In the genomic region with DNA sequence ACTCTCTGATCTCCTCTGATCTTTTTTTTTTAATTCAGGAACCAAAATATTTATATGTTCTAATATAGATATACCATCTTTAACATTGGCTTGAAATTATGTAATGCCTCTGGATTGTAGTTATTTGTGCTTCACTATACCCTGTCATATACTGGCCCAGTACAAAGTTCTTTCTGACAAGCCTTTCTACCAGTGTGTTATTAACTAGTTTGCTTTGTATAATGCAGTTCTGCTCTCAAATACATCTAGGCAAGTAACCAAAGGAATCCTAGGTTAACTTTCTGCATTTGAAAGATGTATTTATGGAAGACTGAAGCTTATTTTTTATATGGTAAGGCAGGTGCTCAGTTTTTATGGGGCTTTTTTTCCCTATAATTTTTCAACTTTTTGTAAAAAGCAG, we compare ENCODE assay signal across 1 cellular context.
TF ChIP-seq lines count a peak whose summit lies in the region.

No MANE protein-coding gene starts in this region.

TF ChIP-seq in SK-N-SH treated with all-trans-retinoic acid at 6 μM for 48 hours, 23 proteins besides CTCF, POLR2A, EP300 and RAD21 (continued from another document):
- no peak for TF ChIP-seq PATZ1 (CRISPR knock-in tag; IDR thresholded peaks at IDR 0.05; ENCODE audit: borderline replicate concordance)
- TF ChIP-seq ARNTL (CRISPR knock-in tag; IDR thresholded peaks at IDR 0.05; ENCODE audit: borderline replicate concordance, low read depth), result no peak
- no peak for TF ChIP-seq OSR1 (CRISPR knock-in tag; IDR thresholded peaks at IDR 0.05)
- no peak for TF ChIP-seq CSDC2 (CRISPR knock-in tag; IDR thresholded peaks at IDR 0.05)
- no peak for TF ChIP-seq ZNF565 (CRISPR knock-in tag; conservative IDR thresholded peaks at IDR 0.05; ENCODE audit: low read depth)
- TF ChIP-seq RARB (CRISPR knock-in tag; IDR thresholded peaks at IDR 0.05), result no peak
- no peak for TF ChIP-seq TSHZ2 (CRISPR knock-in tag; IDR thresholded peaks at IDR 0.05)
